In genomic region chr4:2006367-2006766, GRCh38 we compare ENCODE assay signal across 21 cellular contexts. TPM values are rescaled to one million over a fixed set of nuclear protein-coding genes. Genes with fewer than 3 reads are reported as not detected.
DNase-seq lines count a peak whose midpoint lies in the region; ATAC-seq and TF ChIP-seq lines count a peak whose summit lies in the region.
"Had no signal": no experiment of that assay in that cellular context is flagged by ENCODE, and none has a peak within 500 bp of the region (broad histone marks: within the 10 kb centered on the region; RNA-seq: fewer than 3 reads in every experiment).

No MANE protein-coding gene starts in this region.

- peak overlapping the region in 8 of 11 experiments; percentile 11 to 91 (median 82); a peak in 14 of 22 replicates for H3K4me2 ChIP-seq in BLaER1 treated with 17β-estradiol and CSF1 and Interleukin-3, amounts not matched to agents 10 nM and 100 nM

- no peaks in the 10 kb centered on the region for H3K27me3 ChIP-seq in BLaER1 treated with 17β-estradiol and CSF1 and Interleukin-3, amounts not matched to agents 10 nM and 100 nM
- H3K27me3 ChIP-seq: neutrophil, spleen had no signal

- H4K20me1 ChIP-seq in BLaER1 treated with 17β-estradiol and CSF1 and Interleukin-3, amounts not matched to agents 10 nM and 100 nM: peaks cover 23 to 67% (median 48%) of the 10 kb centered on the region in 11 experiments; a peak in 20 of 22 replicates

- H3K27me3 Mint-ChIP-seq in T-helper 2 cell treated with Interferon-gamma antibody and Interleukin-4, amounts not matched to agents 5 μg/mL and 100 μg/mL, for 36 hours (ENCODE audit: low read depth): peaks cover 8% of the 10 kb centered on the region
- H3K27me3 Mint-ChIP-seq in WTC11 (ENCODE audit: low read depth) (peaks cover 6% of the 10 kb centered on the region), naive B cell (no peaks in the 10 kb centered on the region)

- no peak overlapping the region for H3K27ac ChIP-seq in BLaER1 treated with 17β-estradiol and CSF1 and Interleukin-3, amounts not matched to agents 10 nM and 100 nM
- H3K27ac ChIP-seq: C4-2B, GM23248, neutrophil, spleen, VCaP had no signal

- H3K4me1 Mint-ChIP-seq in T-helper 2 cell treated with Interferon-gamma antibody and Interleukin-4, amounts not matched to agents 5 μg/mL and 100 μg/mL, for 36 hours (ENCODE audit: low read depth): peaks cover 40% of the 10 kb centered on the region
- H3K4me1 Mint-ChIP-seq in WTC11 (peaks cover 14% of the 10 kb centered on the region), naive B cell (peaks cover 32 to 54% (median 52%) of the 10 kb centered on the region in 3 donors)

- DNase-seq in T-helper 2 cell treated with Interferon-gamma antibody and Interleukin-4, amounts not matched to agents 5 μg/mL and 100 μg/mL, for 36 hours (ENCODE audit: low spot score): no peak
- DNase-seq in T-helper 2 cell (no peak), WTC11 (ENCODE audit: low spot score) (no peak), naive B cell (no peak), SK-N-DZ (ENCODE audit: low spot score) (no peak)
- DNase-seq: activated CD8-positive, alpha-beta memory T cell treated with anti-CD3 and anti-CD28 coated beads for 24 hours; activated gamma-delta T cell; DMS79; GM23248; IMR-90; NCI-H1930; NCI-H446 treated with DMSO at 0.1 percent for 48 hours; RPMI8226; spleen; SW 1271 had no signal

- H3K27ac Mint-ChIP-seq in T-helper 2 cell treated with Interferon-gamma antibody and Interleukin-4, amounts not matched to agents 5 μg/mL and 100 μg/mL, for 36 hours: no peak overlapping the region
- H3K27ac Mint-ChIP-seq in WTC11 (no peak overlapping the region), naive B cell (peak overlapping the region in 1 of 6 donors; percentile 94)

- H3K9ac ChIP-seq in BLaER1 treated with 17β-estradiol and CSF1 and Interleukin-3, amounts not matched to agents 10 nM and 100 nM: no peak overlapping the region
- H3K9ac ChIP-seq: GM23248 had no signal

- ATAC-seq in WTC11 (no peak), naive B cell (ENCODE audit: low read depth in 2 of 2) (no peak), HG02623 (IDR thresholded peaks at IDR 0.05; ENCODE audit: unreplicated experiment) (no peak), GM19023 (IDR thresholded peaks at IDR 0.05; ENCODE audit: unreplicated experiment) (no peak)

- H3K4me3 Mint-ChIP-seq in T-helper 2 cell treated with Interferon-gamma antibody and Interleukin-4, amounts not matched to agents 5 μg/mL and 100 μg/mL, for 36 hours: peak overlapping the region; percentile 91
- H3K4me3 Mint-ChIP-seq in WTC11 (peak overlapping the region; percentile 85), naive B cell (peak overlapping the region in 7 of 8 donors; percentile 44 to 98 (median 91))

- peaks cover 36 to 61% (median 56%) of the 10 kb centered on the region in 11 experiments for H3K36me3 ChIP-seq in BLaER1 treated with 17β-estradiol and CSF1 and Interleukin-3, amounts not matched to agents 10 nM and 100 nM

- no peaks in the 10 kb centered on the region for H3K9me3 Mint-ChIP-seq in T-helper 2 cell treated with Interferon-gamma antibody and Interleukin-4, amounts not matched to agents 5 μg/mL and 100 μg/mL, for 36 hours
- H3K9me3 Mint-ChIP-seq in WTC11 (no peaks in the 10 kb centered on the region), naive B cell (no peaks in the 10 kb centered on the region)

- TF ChIP-seq CTCF in WTC11 (IDR thresholded peaks at IDR 0.05): no peak

- H3K4me1 ChIP-seq in BLaER1 treated with 17β-estradiol and CSF1 and Interleukin-3, amounts not matched to agents 10 nM and 100 nM: peaks cover 27 to 37% (median 32%) of the 10 kb centered on the region in 10 experiments

- H3K9me3 ChIP-seq in BLaER1 treated with 17β-estradiol and CSF1 and Interleukin-3, amounts not matched to agents 10 nM and 100 nM (replicated peaks in 1 of 11): peaks cover 0 to 24% (median 19%) of the 10 kb centered on the region in 11 experiments; a peak in 20 of 22 replicates
- H3K9me3 ChIP-seq: neutrophil, spleen had no signal

- no peak overlapping the region for H3K4me3 ChIP-seq in BLaER1 treated with 17β-estradiol and CSF1 and Interleukin-3, amounts not matched to agents 10 nM and 100 nM
- H3K4me3 ChIP-seq: GM23248 had no signal

- POLR2A ChIA-PET in WTC11 (lab: Charles Lee): no interaction called here

- peaks cover 30% of the 10 kb centered on the region for H3K36me3 Mint-ChIP-seq in T-helper 2 cell treated with Interferon-gamma antibody and Interleukin-4, amounts not matched to agents 5 μg/mL and 100 μg/mL, for 36 hours (ENCODE audit: low read depth)
- H3K36me3 Mint-ChIP-seq in WTC11 (peaks cover 22% of the 10 kb centered on the region), naive B cell (peaks cover 8 to 10% of the 10 kb centered on the region in 2 donors)

- CTCF ChIA-PET in WTC11 (lab: Charles Lee): no interaction called here

TF ChIP-seq in WTC11, 78 proteins besides CTCF, POLR2A, EP300 and RAD21:
- TF ChIP-seq CBFB (CRISPR knock-in tag; IDR thresholded peaks at IDR 0.05; ENCODE audit: low read depth) (no peak), TEAD4 (CRISPR knock-in tag; IDR thresholded peaks at IDR 0.05) (no peak), PRRX2 (CRISPR knock-in tag; IDR thresholded peaks at IDR 0.05) (no peak), GRHL2 (CRISPR knock-in tag; IDR thresholded peaks at IDR 0.05; ENCODE audit: insufficient replicate concordance, severe bottlenecking) (no peak), ZNF396 (CRISPR knock-in tag; IDR thresholded peaks at IDR 0.05; ENCODE audit: borderline replicate concordance) (no peak), ZNF121 (CRISPR knock-in tag; IDR thresholded peaks at IDR 0.05) (peak; percentile 91), CREM (CRISPR knock-in tag; IDR thresholded peaks at IDR 0.05) (no peak)
- TF ChIP-seq, protein P1, sequence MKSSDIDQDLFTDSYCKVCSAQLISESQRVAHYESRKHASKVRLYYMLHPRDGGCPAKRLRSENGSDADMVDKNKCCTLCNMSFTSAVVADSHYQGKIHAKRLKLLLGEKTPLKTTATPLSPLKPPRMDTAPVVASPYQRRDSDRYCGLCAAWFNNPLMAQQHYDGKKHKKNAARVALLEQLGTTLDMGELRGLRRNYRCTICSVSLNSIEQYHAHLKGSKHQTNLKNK (CRISPR knock-in tag; IDR thresholded peaks at IDR 0.05): no peak

RNA-seq across cellular contexts. Expression of gene NELFA, which starts 2.4 kb away (rescaled TPM):
- total RNA-seq in WTC11 (2021): 63.3 to 72.6 TPM (median 69.2 TPM) in 3 replicates
- 10 to 100 TPM; 11.0 to 42.3 (median 25.4) TPM for polyA plus RNA-seq in naive B cell (ENCODE audit: low read depth in 6 of 6)
- 50.7 and 51.7 TPM in 2 replicates for polyA plus RNA-seq in SK-N-DZ (2014; cell fraction: cytosol; rRNA removed)
- 47.8 and 51.0 TPM in 2 replicates for polyA plus RNA-seq in SK-N-DZ (2014; cell fraction: nucleus; rRNA removed)

RNA-seq across cellular contexts. Expression of gene NAT8L, which starts 52.8 kb away (rescaled TPM):
- 19.7 to 20.2 TPM (median 20.0 TPM) in 3 replicates for total RNA-seq in WTC11 (2021)
- not detected for polyA plus RNA-seq in naive B cell (ENCODE audit: low read depth in 6 of 6)
- polyA plus RNA-seq in SK-N-DZ (2014; cell fraction: cytosol; rRNA removed): 2.8 and 3.9 TPM in 2 replicates
- 6.2 and 12.0 TPM in 2 replicates for polyA plus RNA-seq in SK-N-DZ (2014; cell fraction: nucleus; rRNA removed)
- total RNA-seq: GM23248, IMR-90 had no signal
